11 cellular contexts compared by ENCODE assay signal in the genomic region with DNA sequence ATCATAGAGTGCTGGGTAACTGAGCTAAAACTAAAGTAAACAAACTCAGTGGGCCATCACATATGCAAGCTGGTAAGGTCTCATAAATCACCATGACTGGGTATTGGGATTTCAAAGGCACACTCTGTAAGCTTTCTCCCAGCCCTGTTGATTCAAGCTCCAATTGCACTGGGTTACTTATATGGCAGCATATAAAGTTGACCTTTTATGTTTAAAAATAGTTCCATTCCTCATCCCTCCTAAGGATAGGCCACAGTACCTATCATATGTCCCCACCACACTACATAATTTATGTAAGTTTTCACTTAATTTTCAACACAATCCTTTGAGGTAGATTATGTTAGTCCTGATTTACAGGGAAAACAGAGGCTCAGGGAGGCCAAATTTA.
A peak's percentile ranks its signal among the peaks of the same experiment; 100 is the strongest.
DNase-seq lines count a peak whose midpoint lies in the region; TF ChIP-seq lines count a peak whose summit lies in the region.
"Had no signal": no experiment of that assay in that cellular context is flagged by ENCODE, and none has a peak within 500 bp of the region (broad histone marks: within the 10 kb centered on the region; RNA-seq: fewer than 3 reads in every experiment).

No MANE protein-coding gene starts in this region.

- CTCF ChIA-PET in HEK293T (lab: Yijun Ruan, JAX) = interaction anchor here (0.7 to 2.3 kb wide), 4 partner anchors 13 to 135 kb away, joined by 3 to 10 read pairs (median 4); no protein-coding TSS in a partner anchor

- H3K36me3 ChIP-seq in sigmoid colon (no peaks in the 10 kb centered on the region), vagina (no peaks in the 10 kb centered on the region)

- peaks cover 80% of the 10 kb centered on the region for H3K4me1 Mint-ChIP-seq in activated T-helper 1 cell treated with anti-CD3 and anti-CD28 coated beads, Interleukin-12 subunit alpha, Interleukin-12 subunit beta, Interleukin-2, Interleukin-4 antibody, amounts not matched to agents 30 ng/mL and 10 ng/mL and 1 ng/mL, durations not matched to agents 14 hours and 24 hours and 36 hours (ENCODE audit: low read depth)
- H3K4me1 Mint-ChIP-seq: stimulated activated memory B cell treated with anti-CD40 and anti-IgM and Interleukin-4, amounts not matched to agents 10 μg/mL and 1 μg/mL and 100 μg/mL, for 72 hours had no signal

- TF ChIP-seq POLR2A in sigmoid colon (IDR thresholded peaks at IDR 0.05) (no peak), vagina (IDR thresholded peaks at IDR 0.05) (no peak)

- H3K4me3 ChIP-seq in sigmoid colon (no peak overlapping the region), vagina (no peak overlapping the region)

- H3K4me3 Mint-ChIP-seq in activated T-helper 1 cell treated with anti-CD3 and anti-CD28 coated beads, Interleukin-12 subunit alpha, Interleukin-12 subunit beta, Interleukin-2, Interleukin-4 antibody, amounts not matched to agents 30 ng/mL and 10 ng/mL and 1 ng/mL, durations not matched to agents 14 hours and 24 hours and 36 hours = no peak overlapping the region
- H3K4me3 Mint-ChIP-seq: CD8-positive, alpha-beta T cell; IgD-negative memory B cell; stimulated activated memory B cell treated with anti-CD40 and anti-IgM and Interleukin-4, amounts not matched to agents 10 μg/mL and 1 μg/mL and 100 μg/mL, for 72 hours had no signal

- peak overlapping the region in 3 of 4 donors; percentile 62 to 77 (median 75) for H3K27ac ChIP-seq in sigmoid colon
- H3K27ac ChIP-seq in vagina = no peak overlapping the region

- no peak for TF ChIP-seq EP300 in sigmoid colon (IDR thresholded peaks at IDR 0.05)

- intact Hi-C loops in activated T-helper 1 cell treated with anti-CD3 and anti-CD28 coated beads, Interleukin-12 subunit alpha, Interleukin-12 subunit beta, Interleukin-2, Interleukin-4 antibody, amounts not matched to agents 30 ng/mL and 10 ng/mL and 1 ng/mL, durations not matched to agents 14 hours and 24 hours and 36 hours (cut with micrococcal nuclease) = loop anchor here (10.0 kb wide), 1 partner anchor 774 kb away; no protein-coding TSS in a partner anchor
- intact Hi-C loops in sigmoid colon (cut with DNase I) = no loop called here
- intact Hi-C loops in vagina (cut with DNase I) = no loop called here

- POLR2A ChIA-PET in HEK293T (lab: Yijun Ruan, JAX) = interaction anchor here (0.9 to 1.7 kb wide), 3 partner anchors 15 to 130 kb away, joined by 3 to 6 read pairs (median 4); no protein-coding TSS in a partner anchor

- H3K9me3 Mint-ChIP-seq in activated T-helper 1 cell treated with anti-CD3 and anti-CD28 coated beads, Interleukin-12 subunit alpha, Interleukin-12 subunit beta, Interleukin-2, Interleukin-4 antibody, amounts not matched to agents 30 ng/mL and 10 ng/mL and 1 ng/mL, durations not matched to agents 14 hours and 24 hours and 36 hours = peaks cover 10% of the 10 kb centered on the region
- H3K9me3 Mint-ChIP-seq: IgD-negative memory B cell; stimulated activated memory B cell treated with anti-CD40 and anti-IgM and Interleukin-4, amounts not matched to agents 10 μg/mL and 1 μg/mL and 100 μg/mL, for 72 hours had no signal

- H3K27me3 Mint-ChIP-seq in activated T-helper 1 cell treated with anti-CD3 and anti-CD28 coated beads, Interleukin-12 subunit alpha, Interleukin-12 subunit beta, Interleukin-2, Interleukin-4 antibody, amounts not matched to agents 30 ng/mL and 10 ng/mL and 1 ng/mL, durations not matched to agents 14 hours and 24 hours and 36 hours (ENCODE audit: insufficient read depth) = no peaks in the 10 kb centered on the region
- H3K27me3 Mint-ChIP-seq: stimulated activated memory B cell treated with anti-CD40 and anti-IgM and Interleukin-4, amounts not matched to agents 10 μg/mL and 1 μg/mL and 100 μg/mL, for 72 hours had no signal

- peak overlapping the region; percentile 94 for H3K27ac Mint-ChIP-seq in activated T-helper 1 cell treated with anti-CD3 and anti-CD28 coated beads, Interleukin-12 subunit alpha, Interleukin-12 subunit beta, Interleukin-2, Interleukin-4 antibody, amounts not matched to agents 30 ng/mL and 10 ng/mL and 1 ng/mL, durations not matched to agents 14 hours and 24 hours and 36 hours
- H3K27ac Mint-ChIP-seq: CD8-positive, alpha-beta T cell; IgD-negative memory B cell; stimulated activated memory B cell treated with anti-CD40 and anti-IgM and Interleukin-4, amounts not matched to agents 10 μg/mL and 1 μg/mL and 100 μg/mL, for 72 hours had no signal

- H3K9me3 ChIP-seq in sigmoid colon = no peaks in the 10 kb centered on the region
- H3K9me3 ChIP-seq in vagina = no peaks in the 10 kb centered on the region

- H3K4me1 ChIP-seq in sigmoid colon (peaks cover 0 to 71% (median 54%) of the 10 kb centered on the region in 4 donors), vagina (no peaks in the 10 kb centered on the region)

- TF ChIP-seq CTCF in sigmoid colon (IDR thresholded peaks at IDR 0.05) (no peak), vagina (IDR thresholded peaks at IDR 0.05) (no peak)

- DNase-seq in HEK293T (ENCODE audit: extremely low spot score) (peak; percentile 67), NCI-H187 (lab: John Stamatoyannopoulos, UW) (peak; percentile 82 to 86), sigmoid colon (no peak), vagina (ENCODE audit: extremely low spot score in 2 of 2) (no peak), nucleus accumbens (lab: John Stamatoyannopoulos, UW) (no peak), RPMI8226 (no peak)
- DNase-seq in activated T-helper 1 cell treated with anti-CD3 and anti-CD28 coated beads, Interleukin-12 subunit alpha, Interleukin-12 subunit beta, Interleukin-2, Interleukin-4 antibody, amounts not matched to agents 30 ng/mL and 10 ng/mL and 1 ng/mL, durations not matched to agents 14 hours and 24 hours and 36 hours (ENCODE audit: low spot score) = no peak
- DNase-seq: SW 1271 had no signal

- H3K27me3 ChIP-seq in sigmoid colon = no peaks in the 10 kb centered on the region
- no peaks in the 10 kb centered on the region for H3K27me3 ChIP-seq in vagina

- H3K36me3 Mint-ChIP-seq in activated T-helper 1 cell treated with anti-CD3 and anti-CD28 coated beads, Interleukin-12 subunit alpha, Interleukin-12 subunit beta, Interleukin-2, Interleukin-4 antibody, amounts not matched to agents 30 ng/mL and 10 ng/mL and 1 ng/mL, durations not matched to agents 14 hours and 24 hours and 36 hours (ENCODE audit: low read depth) = peaks cover 65% of the 10 kb centered on the region
- H3K36me3 Mint-ChIP-seq: stimulated activated memory B cell treated with anti-CD40 and anti-IgM and Interleukin-4, amounts not matched to agents 10 μg/mL and 1 μg/mL and 100 μg/mL, for 72 hours had no signal

TF ChIP-seq in HEK293T, 16 proteins besides CTCF, POLR2A, EP300 and RAD21:
- TF ChIP-seq BHLHE40 (IDR thresholded peaks at IDR 0.05; ENCODE audit: borderline replicate concordance) (no peak), SUZ12 (IDR thresholded peaks at IDR 0.05) (no peak), FOXA1 (IDR thresholded peaks at IDR 0.05) (peak; percentile 98), ARNT (IDR thresholded peaks at IDR 0.05) (peak; percentile 39; the same call in 1 of the 2 replicates), SP1 (IDR thresholded peaks at IDR 0.05) (no peak), LEF1 (IDR thresholded peaks at IDR 0.05; ENCODE audit: borderline replicate concordance) (peak; percentile 97), HDGF (IDR thresholded peaks at IDR 0.05; ENCODE audit: borderline replicate concordance) (no peak), CTBP1 (IDR thresholded peaks at IDR 0.05; ENCODE audit: borderline replicate concordance) (peak; percentile 93; the same call in 1 of the 2 replicates), FOXM1 (IDR thresholded peaks at IDR 0.05; ENCODE audit: borderline replicate concordance) (no peak), TARDBP (IDR thresholded peaks at IDR 0.05) (0 out of 2 replicates have a peak, but pooled peaks have one; percentile 36), PKNOX1 (IDR thresholded peaks at IDR 0.05) (peak; percentile 96)

Comparison
In these comparisons a context has a peak if more than half of its experiments do, and no peak if none do; other contexts are left out.
1. DNase-seq: peak in HEK293T (single experiment) and NCI-H187 (2 of 2); none in activated T-helper 1 cell treated with anti-CD3 and anti-CD28 coated beads, Interleukin-12 subunit alpha, Interleukin-12 subunit beta, Interleukin-2, Interleukin-4 antibody, amounts not matched to agents 30 ng/mL and 10 ng/mL and 1 ng/mL, durations not matched to agents 14 hours and 24 hours and 36 hours (single experiment), sigmoid colon (single experiment), vagina (0 of 2), nucleus accumbens (0 of 56) and RPMI8226 (single experiment).